ENCODE assay signal across 8 cellular contexts in genomic region chr11:1763796-1764661, GRCh38. TPM values are rescaled to one million over a fixed set of nuclear protein-coding genes. Genes with fewer than 3 reads are reported as not detected.
DNase-seq lines count a peak whose midpoint lies in the region; ATAC-seq and TF ChIP-seq lines count a peak whose summit lies in the region.

Gene CTSD (minus strand): TSS chr11:1763927. CDS start chr11:1763859, 68 bp downstream.

- H3K4me3 ChIP-seq in AG04450 (ENCODE audit: low read depth, low read length) (peak within 1 kb of the TSS; percentile 79), ectodermal cell (ENCODE audit: insufficient read depth, low read depth, low read length) (peak within 1 kb of the TSS; percentile 91)

- no peaks in the 10 kb centered on the region; the same call in 1 of the 2 replicates for H3K9me3 ChIP-seq in AG04450 (ENCODE audit: control insufficient read depth, insufficient read depth, low read length)
- no peaks in the 10 kb centered on the region for H3K9me3 ChIP-seq in ectodermal cell (ENCODE audit: control insufficient read depth, low read length)

- CTCF ChIA-PET in AG04450 (lab: Charles Lee): interaction anchor here (0.6 to 1.8 kb wide), 2 partner anchors 29 to 70 kb away, joined by 5 to 7 read pairs; no protein-coding TSS in a partner anchor
- CTCF ChIA-PET in activated CD8-positive, alpha-beta T cell treated with anti-CD3 and anti-CD28 coated beads for 36 hours (lab: Charles Lee): interaction anchor here (0.8 to 1.2 kb wide), 4 partner anchors 14 to 111 kb away, joined by 3 to 4 read pairs (median 3); no protein-coding TSS in a partner anchor

- no peaks in the 10 kb centered on the region for H3K36me3 Mint-ChIP-seq in activated CD8-positive, alpha-beta T cell treated with anti-CD3 and anti-CD28 coated beads for 36 hours (ENCODE audit: low read depth)

- peak within 1 kb of the TSS; percentile 88 for H3K27ac Mint-ChIP-seq in activated CD8-positive, alpha-beta T cell treated with anti-CD3 and anti-CD28 coated beads for 36 hours

- H3K27ac ChIP-seq in AG04450 (ENCODE audit: low read depth, low read length) (no peak within 1 kb of the TSS), ectodermal cell (ENCODE audit: insufficient read depth, low read depth, low read length, poor library complexity, severe bottlenecking) (no peak within 1 kb of the TSS)

- ATAC-seq in GM18867 (IDR thresholded peaks at IDR 0.05; ENCODE audit: unreplicated experiment) (peak; percentile 72), HG03108 (IDR thresholded peaks at IDR 0.05; ENCODE audit: unreplicated experiment) (peak; percentile 68)
- peak; percentile 89 for ATAC-seq in activated CD8-positive, alpha-beta T cell treated with anti-CD3 and anti-CD28 coated beads for 36 hours

- no peak for TF ChIP-seq CTCF in AG04450 (IDR thresholded peaks at IDR 0.05; ENCODE audit: low read depth, low read length)
- no peak for TF ChIP-seq CTCF in activated CD8-positive, alpha-beta T cell treated with anti-CD3 and anti-CD28 coated beads for 36 hours (IDR thresholded peaks at IDR 0.05)

- DNase-seq in AG04450 (ENCODE audit: low read depth, low spot score): no peak
- peak; percentile 10 for DNase-seq in NCI-H510A treated with DMSO at 0.1 percent for 48 hours (lab: John Stamatoyannopoulos, UW)
- DNase-seq in activated CD8-positive, alpha-beta T cell treated with anti-CD3 and anti-CD28 coated beads for 36 hours: peak; percentile 90
- DNase-seq in lung microvascular endothelial cell (ENCODE audit: low read depth in 2 of 2): peak; percentile 83 to 93
- peak; percentile 74 to 91 (median 79) for DNase-seq in stimulated activated CD4-positive, alpha-beta T cell treated with anti-CD3 and anti-CD28 coated beads, TNF-alpha, amount 100 ng/mL, for 4 hours (ENCODE audit: low read depth in 3 of 3)

- no peaks in the 10 kb centered on the region for H3K27me3 Mint-ChIP-seq in activated CD8-positive, alpha-beta T cell treated with anti-CD3 and anti-CD28 coated beads for 36 hours

- POLR2A ChIA-PET in AG04450 (lab: Yijun Ruan, JAX): interaction anchor here (0.5 to 0.7 kb wide), 2 partner anchors 10 to 420 kb away, joined by 3 to 6 read pairs; no protein-coding TSS in a partner anchor
- POLR2A ChIA-PET in activated CD8-positive, alpha-beta T cell treated with anti-CD3 and anti-CD28 coated beads for 36 hours (lab: Charles Lee): interaction anchor here (0.5 to 1.5 kb wide), 3 partner anchors 25 to 127 kb away, joined by 3 read pairs; no protein-coding TSS in a partner anchor

- peaks cover 9% of the 10 kb centered on the region for H3K4me1 ChIP-seq in ectodermal cell (ENCODE audit: control insufficient read depth, insufficient read depth, low read length)

- WGBS in ectodermal cell, 2 experiments: 1% methylated on average over 85 of the region's 85 CpGs

- H3K9me3 Mint-ChIP-seq in activated CD8-positive, alpha-beta T cell treated with anti-CD3 and anti-CD28 coated beads for 36 hours: no peaks in the 10 kb centered on the region

- intact Hi-C loops in activated CD8-positive, alpha-beta T cell treated with anti-CD3 and anti-CD28 coated beads for 36 hours (cut with micrococcal nuclease): no loop called here

- H3K27me3 ChIP-seq in AG04450 (ENCODE audit: control insufficient read depth, insufficient read depth, low read length): no peaks in the 10 kb centered on the region
- H3K27me3 ChIP-seq in ectodermal cell (ENCODE audit: control insufficient read depth, insufficient read depth, low read length, poor library complexity, severe bottlenecking): no peaks in the 10 kb centered on the region

- peak within 1 kb of the TSS; percentile 87 for H3K4me3 Mint-ChIP-seq in activated CD8-positive, alpha-beta T cell treated with anti-CD3 and anti-CD28 coated beads for 36 hours

- H3K36me3 ChIP-seq in ectodermal cell (ENCODE audit: control insufficient read depth, insufficient read depth, low read length): no peaks in the 10 kb centered on the region

- H3K4me1 Mint-ChIP-seq in activated CD8-positive, alpha-beta T cell treated with anti-CD3 and anti-CD28 coated beads for 36 hours (ENCODE audit: low read depth): peaks cover 36% of the 10 kb centered on the region

RNA-seq across cellular contexts. Expression of gene CTSD, which starts in this region (rescaled TPM):
- 77.8 and 136 TPM in 2 replicates for polyA plus RNA-seq in AG04450 (2011; rRNA removed)
- polyA minus RNA-seq in AG04450 (2011; rRNA and poly(A)+ RNA removed): 107 and 168 TPM in 2 replicates
- 10 to 100 TPM; 44.9 to 45.6 TPM for total RNA-seq in activated CD8-positive, alpha-beta T cell treated with anti-CD3 and anti-CD28 coated beads for 36 hours
- polyA plus RNA-seq in ectodermal cell (2013, experiment 1 of 4): 165 TPM
- 165 TPM for polyA plus RNA-seq in ectodermal cell (2013, experiment 2 of 4)
- polyA plus RNA-seq in ectodermal cell (2013, experiment 3 of 4): 109 TPM
- polyA plus RNA-seq in ectodermal cell (2013, experiment 4 of 4): 117 TPM
- 158 and 532 TPM in 2 replicates for total RNA-seq in lung microvascular endothelial cell
